Comparison of ENCODE assay signal across 7 cellular contexts in genomic region chr2:74037379-74037860, GRCh38. TPM values are rescaled to one million over a fixed set of nuclear protein-coding genes. Genes with fewer than 3 reads are reported as not detected.
DNase-seq lines count a peak whose midpoint lies in the region; ATAC-seq and TF ChIP-seq lines count a peak whose summit lies in the region.

No MANE protein-coding gene starts in this region.

- intact Hi-C loops in mucosa of descending colon (cut with DNase I, micrococcal nuclease) = no loop called here

- H3K27ac Mint-ChIP-seq in T-helper 17 cell = peak overlapping the region; percentile 75

- ATAC-seq in GM18907 (IDR thresholded peaks at IDR 0.05; ENCODE audit: unreplicated experiment) (peak; percentile 52), HG03025 (IDR thresholded peaks at IDR 0.05; ENCODE audit: low FRiP score, unreplicated experiment) (peak; percentile 49), T-helper 17 cell (peak; percentile 43), mucosa of descending colon (peak; percentile 59)

- peaks cover 61% of the 10 kb centered on the region for H3K4me1 Mint-ChIP-seq in T-helper 17 cell

- TF ChIP-seq CTCF in mucosa of descending colon (IDR thresholded peaks at IDR 0.05) = no peak

- peak overlapping the region; percentile 15 for H3K4me3 Mint-ChIP-seq in T-helper 17 cell

- H3K9me3 ChIP-seq in T-helper 17 cell (ENCODE audit: control insufficient read depth, low read length, poor library complexity, severe bottlenecking) (no peaks in the 10 kb centered on the region), mucosa of descending colon (no peaks in the 10 kb centered on the region)

- H3K27me3 Mint-ChIP-seq in T-helper 17 cell = no peaks in the 10 kb centered on the region

- no peak for DNase-seq in T-helper 17 cell
- DNase-seq in mucosa of descending colon = no peak
- DNase-seq in activated naive CD4-positive, alpha-beta T cell treated with Interleukin-2 at 50 U/mL for 16 hours = no peak
- no peak for DNase-seq in kidney glomerular epithelial cell (lab: John Stamatoyannopoulos, UW)
- DNase-seq in NCI-H2196 (lab: John Stamatoyannopoulos, UW; ENCODE audit: unreplicated experiment) = no peak

- no peaks in the 10 kb centered on the region for H3K36me3 ChIP-seq in mucosa of descending colon (ENCODE audit: low read depth)

- no peak overlapping the region for H3K4me3 ChIP-seq in mucosa of descending colon

- H3K4me1 ChIP-seq in mucosa of descending colon (ENCODE audit: low read depth) = peaks cover 28% of the 10 kb centered on the region

- H3K36me3 Mint-ChIP-seq in T-helper 17 cell (ENCODE audit: low read depth) = no peaks in the 10 kb centered on the region

RNA-seq across cellular contexts. Expression of gene TET3, which starts 52.7 kb away (rescaled TPM):
- total RNA-seq in T-helper 17 cell (10 to 100 TPM; 20.3 to 22.5 TPM), mucosa of descending colon (10 to 100 TPM; 16.6 to 28.7 (median 21.9) TPM)
